Comparison of ENCODE assay signal across 15 cellular contexts in the genomic region with DNA sequence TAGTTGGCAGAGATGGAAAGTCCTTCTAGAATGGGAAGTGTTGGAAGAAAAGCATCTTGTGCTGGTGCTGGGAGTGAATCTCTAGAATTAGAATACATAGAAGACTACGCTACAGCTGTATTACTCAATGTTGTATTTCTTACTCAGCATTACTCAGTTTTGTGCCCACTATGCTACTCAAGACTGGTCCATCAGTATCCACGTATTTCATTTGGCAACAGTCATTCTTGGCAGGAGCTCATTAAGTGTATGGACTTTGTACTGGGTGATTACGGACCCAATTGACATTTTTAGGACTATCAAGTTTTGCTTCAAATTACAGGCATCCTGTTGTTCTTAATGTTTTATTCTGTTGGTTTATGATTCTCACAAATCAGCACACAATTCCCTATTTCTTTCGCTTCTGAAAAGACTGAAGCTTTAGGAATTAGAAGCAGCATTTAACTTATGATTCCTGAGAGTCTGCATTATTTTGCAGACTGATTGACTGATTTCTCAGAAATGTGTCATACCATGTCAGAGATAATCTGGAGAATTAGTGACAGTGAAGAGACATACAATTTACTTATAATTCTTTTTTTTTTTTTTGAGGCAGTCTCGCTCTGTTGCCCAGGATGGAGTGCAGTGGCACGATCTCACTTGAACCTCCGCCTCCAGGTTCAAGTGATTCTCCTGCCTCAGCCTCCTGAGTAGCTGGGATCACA.
"Had no signal": no experiment of that assay in that cellular context is flagged by ENCODE, and none has a peak within 500 bp of the region (broad histone marks: within the 10 kb centered on the region; RNA-seq: fewer than 3 reads in every experiment).

No MANE protein-coding gene starts in this region.

- H3K36me3 ChIP-seq: left ventricle myocardium inferior, upper lobe of left lung had no signal

- H2AFZ ChIP-seq: parathyroid adenoma had no signal

- DNase-seq: activated CD4-positive, alpha-beta T cell treated with anti-CD3 and anti-CD28 coated beads, Interleukin-2, amount 50 U/mL, for 1 hour; activated naive CD4-positive, alpha-beta T cell treated with anti-CD3 and anti-CD28 coated beads, Interleukin-2, amount 10 ng/mL, durations not matched to agents 7 days and 5 days; activated T-cell treated with anti-CD3 and anti-CD28 coated beads for 4 hours; dermis blood vessel endothelial cell; foreskin melanocyte; head of caudate nucleus; left ventricle myocardium inferior; right cardiac atrium; stimulated activated CD4-positive, alpha-beta T cell treated with anti-CD3 and anti-CD28 coated beads, Interleukin-12 subunit alpha, Interleukin-12 subunit beta, amount 100 ng/mL, for 4 hours; stimulated activated naive CD8-positive, alpha-beta T cell treated with anti-CD3 and anti-CD28 coated beads, Interleukin-15, Interleukin-2, amounts not matched to agents 100 U/mL and 50 U/mL, for 24 hours; T-helper 2 cell; upper lobe of left lung had no signal

- H3K9me3 ChIP-seq: upper lobe of left lung had no signal

- H3K27ac ChIP-seq: left ventricle myocardium inferior, parathyroid adenoma, upper lobe of left lung had no signal

- H3K27me3 ChIP-seq: upper lobe of left lung had no signal

- H3K9ac ChIP-seq: parathyroid adenoma had no signal

- H3K79me2 ChIP-seq: parathyroid adenoma had no signal

- H3K4me3 ChIP-seq: left ventricle myocardium inferior, upper lobe of left lung had no signal

- FAIRE-seq: islet of Langerhans, TTC549 had no signal

- ATAC-seq: right cardiac atrium; stimulated activated naive CD8-positive, alpha-beta T cell treated with anti-CD3 and anti-CD28 coated beads, Interleukin-15, Interleukin-2, amounts not matched to agents 100 U/mL and 50 U/mL, for 24 hours had no signal

- H3K4me1 ChIP-seq: left ventricle myocardium inferior, parathyroid adenoma, upper lobe of left lung had no signal
